10 cellular contexts compared by ENCODE assay signal in genomic region chr3:152300029-152300764, GRCh38. TPM values are rescaled to one million over a fixed set of nuclear protein-coding genes. Genes with fewer than 3 reads are reported as not detected.
DNase-seq lines count a peak whose midpoint lies in the region; ATAC-seq and TF ChIP-seq lines count a peak whose summit lies in the region.
"Had no signal": no experiment of that assay in that cellular context is flagged by ENCODE, and none has a peak within 500 bp of the region (broad histone marks: within the 10 kb centered on the region; RNA-seq: fewer than 3 reads in every experiment).

No MANE protein-coding gene starts in this region.

- CTCF ChIA-PET in activated CD8-positive, alpha-beta memory T cell treated with anti-CD3 and anti-CD28 coated beads, Interleukin-2, amount 10 ng/mL, durations not matched to agents 7 days and 5 days (lab: Charles Lee), result interaction anchor here (0.7 to 1.9 kb wide), 8 partner anchors 10 to 148 kb away, joined by 3 to 7 read pairs (median 3); no protein-coding TSS in a partner anchor
- CTCF ChIA-PET in WTC11 (lab: Charles Lee), result no interaction called here

- no peaks in the 10 kb centered on the region for H3K9me3 ChIP-seq in testis

- intact Hi-C loops in testis (cut with DNase I; ENCODE audit: low total_unique reads), result no loop called here

- peaks cover 80% of the 10 kb centered on the region for H3K4me1 Mint-ChIP-seq in activated CD8-positive, alpha-beta memory T cell treated with anti-CD3 and anti-CD28 coated beads, Interleukin-2, amount 10 ng/mL, durations not matched to agents 7 days and 5 days
- H3K4me1 Mint-ChIP-seq in WTC11, result peaks cover 80% of the 10 kb centered on the region
- H3K4me1 Mint-ChIP-seq in glutamatergic neuron (ENCODE audit: low read depth, unreplicated experiment), result peaks cover 46% of the 10 kb centered on the region

- ATAC-seq in activated CD8-positive, alpha-beta memory T cell treated with anti-CD3 and anti-CD28 coated beads, Interleukin-2, amount 10 ng/mL, durations not matched to agents 7 days and 5 days, result no peak
- no peak for ATAC-seq in WTC11
- no peak for ATAC-seq in GM21723 (IDR thresholded peaks at IDR 0.05; ENCODE audit: unreplicated experiment)
- ATAC-seq in HG03460 (IDR thresholded peaks at IDR 0.05; ENCODE audit: unreplicated experiment), result no peak

- DNase-seq in activated CD8-positive, alpha-beta memory T cell treated with anti-CD3 and anti-CD28 coated beads, Interleukin-2, amount 10 ng/mL, durations not matched to agents 7 days and 5 days, result no peak
- no peak for DNase-seq in activated CD8-positive, alpha-beta memory T cell treated with anti-CD3 and anti-CD28 coated beads, Interleukin-2, amount 50 U/mL, for 48 hours
- no peak for DNase-seq in WTC11 (ENCODE audit: low spot score)
- DNase-seq in glutamatergic neuron, result no peak
- DNase-seq in testis, result no peak
- DNase-seq in HuH-7.5 (ENCODE audit: low spot score), result no peak
- DNase-seq: activated CD8-positive, alpha-beta memory T cell treated with anti-CD3 and anti-CD28 coated beads for 24 hours; NCI-H510A treated with DMSO at 0.1 percent for 48 hours had no signal

- no peaks in the 10 kb centered on the region for H3K36me3 ChIP-seq in testis (ENCODE audit: low read depth, missing control alignments)

- TF ChIP-seq CTCF in WTC11 (IDR thresholded peaks at IDR 0.05) (no peak), glutamatergic neuron (IDR thresholded peaks at IDR 0.05; ENCODE audit: partially characterized antibody, unreplicated experiment) (no peak), testis (IDR thresholded peaks at IDR 0.05) (no peak)

- no peaks in the 10 kb centered on the region for H3K27me3 Mint-ChIP-seq in activated CD8-positive, alpha-beta memory T cell treated with anti-CD3 and anti-CD28 coated beads, Interleukin-2, amount 10 ng/mL, durations not matched to agents 7 days and 5 days
- no peaks in the 10 kb centered on the region for H3K27me3 Mint-ChIP-seq in WTC11 (ENCODE audit: low read depth)
- peaks cover 3% of the 10 kb centered on the region for H3K27me3 Mint-ChIP-seq in glutamatergic neuron (ENCODE audit: unreplicated experiment)

- peaks cover 51% of the 10 kb centered on the region for H3K4me1 ChIP-seq in testis

- peak overlapping the region; percentile 67 for H3K4me3 Mint-ChIP-seq in activated CD8-positive, alpha-beta memory T cell treated with anti-CD3 and anti-CD28 coated beads, Interleukin-2, amount 10 ng/mL, durations not matched to agents 7 days and 5 days
- H3K4me3 Mint-ChIP-seq in WTC11, result peak overlapping the region; percentile 7; the same call in 1 of the 2 replicates
- peak overlapping the region; percentile 87 for H3K4me3 Mint-ChIP-seq in glutamatergic neuron (ENCODE audit: unreplicated experiment)

- POLR2A ChIA-PET in WTC11 (lab: Charles Lee), result no interaction called here

- H3K27me3 ChIP-seq in testis, result no peaks in the 10 kb centered on the region

- peak overlapping the region in 1 of 2 donors; percentile 0 for H3K4me3 ChIP-seq in testis

- 49 to 67% methylated on average over 8 of the region's 8 CpGs for WGBS in testis, 2 donors

- H3K36me3 Mint-ChIP-seq in activated CD8-positive, alpha-beta memory T cell treated with anti-CD3 and anti-CD28 coated beads, Interleukin-2, amount 10 ng/mL, durations not matched to agents 7 days and 5 days, result peaks cover 45% of the 10 kb centered on the region
- H3K36me3 Mint-ChIP-seq in WTC11 (no peaks in the 10 kb centered on the region), glutamatergic neuron (ENCODE audit: unreplicated experiment) (no peaks in the 10 kb centered on the region)

- no peak for TF ChIP-seq POLR2A in testis (IDR thresholded peaks at IDR 0.05)

- no peaks in the 10 kb centered on the region for H3K9me3 Mint-ChIP-seq in activated CD8-positive, alpha-beta memory T cell treated with anti-CD3 and anti-CD28 coated beads, Interleukin-2, amount 10 ng/mL, durations not matched to agents 7 days and 5 days (ENCODE audit: low read depth)
- H3K9me3 Mint-ChIP-seq in WTC11, result no peaks in the 10 kb centered on the region
- H3K9me3 Mint-ChIP-seq in glutamatergic neuron (ENCODE audit: unreplicated experiment), result peaks cover 4% of the 10 kb centered on the region

- peak overlapping the region; percentile 71 to 78 for H3K27ac ChIP-seq in testis

- peak overlapping the region; percentile 82 for H3K27ac Mint-ChIP-seq in activated CD8-positive, alpha-beta memory T cell treated with anti-CD3 and anti-CD28 coated beads, Interleukin-2, amount 10 ng/mL, durations not matched to agents 7 days and 5 days
- H3K27ac Mint-ChIP-seq in WTC11 (peak overlapping the region; percentile 87), glutamatergic neuron (ENCODE audit: unreplicated experiment) (peak overlapping the region; percentile 95)

TF ChIP-seq in WTC11, 78 proteins besides CTCF, POLR2A, EP300 and RAD21 (continues in another document):
- TF ChIP-seq ZNF671 (CRISPR knock-in tag; IDR thresholded peaks at IDR 0.05) (no peak), ZNF532 (CRISPR knock-in tag; IDR thresholded peaks at IDR 0.05; ENCODE audit: borderline replicate concordance) (no peak), ZNF317 (CRISPR knock-in tag; IDR thresholded peaks at IDR 0.05; ENCODE audit: borderline replicate concordance, low read depth) (no peak), ESRRA (CRISPR knock-in tag; IDR thresholded peaks at IDR 0.05; ENCODE audit: borderline replicate concordance) (no peak), FOXK1 (CRISPR knock-in tag; IDR thresholded peaks at IDR 0.05) (no peak), ZNF232 (CRISPR knock-in tag; IDR thresholded peaks at IDR 0.05) (no peak), GTF2I (CRISPR knock-in tag; conservative IDR thresholded peaks at IDR 0.05) (no peak), CDX4 (CRISPR knock-in tag; IDR thresholded peaks at IDR 0.05; ENCODE audit: borderline replicate concordance) (no peak), EMX1 (CRISPR knock-in tag; IDR thresholded peaks at IDR 0.05) (no peak)
- TF ChIP-seq, protein P1, sequence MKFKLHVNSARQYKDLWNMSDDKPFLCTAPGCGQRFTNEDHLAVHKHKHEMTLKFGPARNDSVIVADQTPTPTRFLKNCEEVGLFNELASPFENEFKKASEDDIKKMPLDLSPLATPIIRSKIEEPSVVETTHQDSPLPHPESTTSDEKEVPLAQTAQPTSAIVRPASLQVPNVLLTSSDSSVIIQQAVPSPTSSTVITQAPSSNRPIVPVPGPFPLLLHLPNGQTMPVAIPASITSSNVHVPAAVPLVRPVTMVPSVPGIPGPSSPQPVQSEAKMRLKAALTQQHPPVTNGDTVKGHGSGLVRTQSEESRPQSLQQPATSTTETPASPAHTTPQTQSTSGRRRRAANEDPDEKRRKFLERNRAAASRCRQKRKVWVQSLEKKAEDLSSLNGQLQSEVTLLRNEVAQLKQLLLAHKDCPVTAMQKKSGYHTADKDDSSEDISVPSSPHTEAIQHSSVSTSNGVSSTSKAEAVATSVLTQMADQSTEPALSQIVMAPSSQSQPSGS (CRISPR knock-in tag; IDR thresholded peaks at IDR 0.05; ENCODE audit: borderline replicate concordance, low read depth), result no peak
- TF ChIP-seq, protein P2, sequence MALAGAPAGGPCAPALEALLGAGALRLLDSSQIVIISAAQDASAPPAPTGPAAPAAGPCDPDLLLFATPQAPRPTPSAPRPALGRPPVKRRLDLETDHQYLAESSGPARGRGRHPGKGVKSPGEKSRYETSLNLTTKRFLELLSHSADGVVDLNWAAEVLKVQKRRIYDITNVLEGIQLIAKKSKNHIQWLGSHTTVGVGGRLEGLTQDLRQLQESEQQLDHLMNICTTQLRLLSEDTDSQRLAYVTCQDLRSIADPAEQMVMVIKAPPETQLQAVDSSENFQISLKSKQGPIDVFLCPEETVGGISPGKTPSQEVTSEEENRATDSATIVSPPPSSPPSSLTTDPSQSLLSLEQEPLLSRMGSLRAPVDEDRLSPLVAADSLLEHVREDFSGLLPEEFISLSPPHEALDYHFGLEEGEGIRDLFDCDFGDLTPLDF (CRISPR knock-in tag; IDR thresholded peaks at IDR 0.05), result no peak

RNA-seq across cellular contexts. Expression of gene MBNL1, which starts 31.5 kb away (rescaled TPM):
- total RNA-seq in activated CD8-positive, alpha-beta memory T cell treated with anti-CD3 and anti-CD28 coated beads, Interleukin-2, amount 10 ng/mL, durations not matched to agents 7 days and 5 days, result 100 to 1,000 TPM; 370 to 398 TPM
- total RNA-seq in WTC11 (2021) (16.0 to 20.4 TPM (median 17.8 TPM) in 3 replicates), glutamatergic neuron (ENCODE audit: unreplicated experiment) (36.6 TPM), testis (100 to 1,000 TPM; 145 to 167 TPM)
- 36.5 TPM for polyA plus RNA-seq in testis (ENCODE audit: insufficient read depth, low read depth, low replicate concordance)

Comparison
In these comparisons a context has a peak if more than half of its experiments do, and no peak if none do; other contexts are left out.
1. H3K4me3 Mint-ChIP-seq: peak in every context shown above with its lines; median percentile 87 in glutamatergic neuron; 67 in activated CD8-positive, alpha-beta memory T cell treated with anti-CD3 and anti-CD28 coated beads, Interleukin-2, amount 10 ng/mL, durations not matched to agents 7 days and 5 days; 7 in WTC11.